In the genomic region with DNA sequence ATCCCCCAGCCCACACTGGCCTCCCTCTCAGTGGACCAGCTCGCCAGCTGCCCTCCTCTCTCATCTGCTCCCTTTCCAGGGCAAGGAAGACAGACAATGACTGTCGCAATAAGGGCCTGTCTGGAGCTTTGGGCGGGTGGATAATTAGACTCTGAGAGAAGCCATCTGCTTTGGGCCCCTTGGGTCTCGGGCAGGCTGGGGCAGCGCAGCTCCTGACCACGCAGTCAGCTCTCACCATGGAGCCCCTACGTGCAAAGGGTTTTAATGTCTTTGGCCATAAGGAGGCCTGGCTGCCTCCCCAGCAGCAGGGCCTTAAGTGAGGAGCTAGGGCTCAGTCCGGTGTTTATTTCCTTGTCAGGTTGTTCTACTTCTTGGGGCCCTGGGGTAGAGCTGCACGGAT, we compare ENCODE assay signal across 27 cellular contexts.
"Had no signal": no experiment of that assay in that cellular context is flagged by ENCODE, and none has a peak within 500 bp of the region (broad histone marks: within the 10 kb centered on the region; RNA-seq: fewer than 3 reads in every experiment).

No MANE protein-coding gene starts in this region.

- H3K4me1 Mint-ChIP-seq: activated CD4-positive, alpha-beta T cell treated with anti-CD3 and anti-CD28 coated beads for 36 hours; immature natural killer cell; memory B cell; naive thymus-derived CD4-positive, alpha-beta T cell; neural progenitor cell; stimulated activated naive B cell treated with anti-CD40 and anti-IgM and Interleukin-4, amounts not matched to agents 10 μg/mL and 1 μg/mL and 100 μg/mL, for 72 hours had no signal

- H3K9ac ChIP-seq: neural progenitor cell had no signal

- H3K27ac Mint-ChIP-seq: activated CD4-positive, alpha-beta T cell treated with anti-CD3 and anti-CD28 coated beads for 36 hours; activated naive CD4-positive, alpha-beta T cell treated with anti-CD3 and anti-CD28 coated beads, Interleukin-2, amount 50 U/mL, for 72 hours; activated T-cell treated with anti-CD3 and anti-CD28 coated beads, Interleukin-2, amount 50 U/mL, for 72 hours; immature natural killer cell; memory B cell; naive thymus-derived CD4-positive, alpha-beta T cell; neural progenitor cell; stimulated activated naive B cell treated with anti-CD40 and anti-IgM and Interleukin-4, amounts not matched to agents 10 μg/mL and 1 μg/mL and 100 μg/mL, for 72 hours; T-helper 2 cell treated with Interferon-gamma antibody and Interleukin-4, amounts not matched to agents 5 μg/mL and 100 μg/mL, for 36 hours had no signal

- H3K27me3 ChIP-seq: adrenal gland, body of pancreas, heart left ventricle, tibial nerve had no signal

- H3K27me3 Mint-ChIP-seq: stimulated activated naive B cell treated with anti-CD40 and anti-IgM and Interleukin-4, amounts not matched to agents 10 μg/mL and 1 μg/mL and 100 μg/mL, for 72 hours had no signal

- H3K36me3 Mint-ChIP-seq: activated naive CD4-positive, alpha-beta T cell treated with anti-CD3 and anti-CD28 coated beads, Interleukin-2, amount 50 U/mL, for 72 hours; immature natural killer cell; naive thymus-derived CD4-positive, alpha-beta T cell; neural progenitor cell; stimulated activated naive B cell treated with anti-CD40 and anti-IgM and Interleukin-4, amounts not matched to agents 10 μg/mL and 1 μg/mL and 100 μg/mL, for 72 hours had no signal

- H3K9me3 Mint-ChIP-seq: activated naive CD4-positive, alpha-beta T cell treated with anti-CD3 and anti-CD28 coated beads, Interleukin-2, amount 50 U/mL, for 72 hours; activated T-cell treated with anti-CD3 and anti-CD28 coated beads, Interleukin-2, amount 50 U/mL, for 72 hours; immature natural killer cell; neural progenitor cell; stimulated activated naive B cell treated with anti-CD40 and anti-IgM and Interleukin-4, amounts not matched to agents 10 μg/mL and 1 μg/mL and 100 μg/mL, for 72 hours; T-helper 2 cell treated with Interferon-gamma antibody and Interleukin-4, amounts not matched to agents 5 μg/mL and 100 μg/mL, for 36 hours had no signal

- H3K4me3 ChIP-seq: adrenal gland, body of pancreas, heart left ventricle, neural progenitor cell, tibial nerve had no signal

- DNase-seq: activated CD4-positive, alpha-beta T cell treated with anti-CD3 and anti-CD28 coated beads for 36 hours; activated CD4-positive, alpha-beta T cell treated with anti-CD3 and anti-CD28 coated beads, Interleukin-2, amount 50 U/mL, for 4 hours; activated CD4-positive, CD25-positive, alpha-beta regulatory T cell; activated naive CD4-positive, alpha-beta T cell; activated T-cell treated with anti-CD3 and anti-CD28 coated beads for 4 hours; activated T-cell treated with anti-CD3 and anti-CD28 coated beads, Interleukin-2, amount 50 U/mL, for 72 hours; aorta; body of pancreas; foreskin fibroblast; heart left ventricle; hypothalamus; immature natural killer cell; kidney; left colon; midbrain; naive thymus-derived CD4-positive, alpha-beta T cell; right cardiac atrium; stimulated activated CD4-positive, alpha-beta T cell treated with anti-CD3 and anti-CD28 coated beads, Interleukin-15, amount 100 ng/mL, for 24 hours; stimulated activated CD4-positive, alpha-beta T cell treated with anti-CD3 and anti-CD28 coated beads, Interleukin-2, amount 100 ng/mL, for 24 hours; stimulated activated naive B cell treated with anti-CD40 and anti-IgM and Interleukin-4, amounts not matched to agents 10 μg/mL and 1 μg/mL and 100 μg/mL, for 72 hours had no signal

- H3K4me1 ChIP-seq: adrenal gland, body of pancreas, heart left ventricle, neural progenitor cell, tibial nerve had no signal

- H3K36me3 ChIP-seq: adrenal gland, heart left ventricle, neural progenitor cell, tibial nerve had no signal

- ATAC-seq: activated CD4-positive, alpha-beta T cell treated with anti-CD3 and anti-CD28 coated beads for 36 hours; activated naive CD4-positive, alpha-beta T cell treated with anti-CD3 and anti-CD28 coated beads, Interleukin-2, amount 50 U/mL, for 72 hours; activated T-cell treated with anti-CD3 and anti-CD28 coated beads, Interleukin-2, amount 50 U/mL, for 72 hours; body of pancreas; esophagus mucosa; heart left ventricle; left colon; naive thymus-derived CD4-positive, alpha-beta T cell; right cardiac atrium; stimulated activated naive B cell treated with anti-CD40 and anti-IgM and Interleukin-4, amounts not matched to agents 10 μg/mL and 1 μg/mL and 100 μg/mL, for 72 hours had no signal

- H3K27ac ChIP-seq: adrenal gland, body of pancreas, heart left ventricle, neural progenitor cell, tibial nerve had no signal

- H3K4me3 Mint-ChIP-seq: activated CD4-positive, alpha-beta T cell treated with anti-CD3 and anti-CD28 coated beads for 36 hours; activated T-cell treated with anti-CD3 and anti-CD28 coated beads, Interleukin-2, amount 50 U/mL, for 72 hours; immature natural killer cell; memory B cell; naive thymus-derived CD4-positive, alpha-beta T cell; neural progenitor cell; stimulated activated naive B cell treated with anti-CD40 and anti-IgM and Interleukin-4, amounts not matched to agents 10 μg/mL and 1 μg/mL and 100 μg/mL, for 72 hours; T-helper 2 cell treated with Interferon-gamma antibody and Interleukin-4, amounts not matched to agents 5 μg/mL and 100 μg/mL, for 36 hours had no signal

- H3K9me3 ChIP-seq: adrenal gland, body of pancreas, heart left ventricle had no signal
